In genomic region chr16:11977206-11978041, GRCh38 we compare ENCODE assay signal across 8 cellular contexts. TPM values are rescaled to one million over a fixed set of nuclear protein-coding genes. Genes with fewer than 3 reads are reported as not detected.
DNase-seq lines count a peak whose midpoint lies in the region; ATAC-seq and TF ChIP-seq lines count a peak whose summit lies in the region.

No MANE protein-coding gene starts in this region.

- TF ChIP-seq CTCF in GM12875 (IDR thresholded peaks at IDR 0.05; ENCODE audit: borderline replicate concordance, insufficient read depth, low read depth, low read length) (no peak), mucosa of descending colon (IDR thresholded peaks at IDR 0.05) (no peak)

- peak; percentile 81 for DNase-seq in RPMI7951 (ENCODE audit: low read depth)
- no peak for DNase-seq in effector memory CD8-positive, alpha-beta T cell
- DNase-seq in mucosa of descending colon = peak in 1 of 3 donors; percentile 14
- no peak for DNase-seq in NCI-H2029 treated with DMSO at 0.1 percent for 48 hours (lab: John Stamatoyannopoulos, UW)

- ATAC-seq in effector memory CD8-positive, alpha-beta T cell (replicated peaks) = no peak
- ATAC-seq in mucosa of descending colon = peak; percentile 19
- no peak for ATAC-seq in GM21717 (IDR thresholded peaks at IDR 0.05; ENCODE audit: unreplicated experiment)
- ATAC-seq in GM21619 (IDR thresholded peaks at IDR 0.05; ENCODE audit: unreplicated experiment) = no peak
- no peak for ATAC-seq in HG03457 (IDR thresholded peaks at IDR 0.05; ENCODE audit: unreplicated experiment)

- peak overlapping the region; percentile 99 for H3K4me3 Mint-ChIP-seq in effector memory CD8-positive, alpha-beta T cell

- H3K4me1 Mint-ChIP-seq in effector memory CD8-positive, alpha-beta T cell (ENCODE audit: low read depth in 2 of 2) = peaks cover 24 to 35% of the 10 kb centered on the region in 2 donors

- H3K27me3 Mint-ChIP-seq in effector memory CD8-positive, alpha-beta T cell = no peaks in the 10 kb centered on the region

- intact Hi-C loops in mucosa of descending colon (cut with DNase I, micrococcal nuclease) = no loop called here

- peak overlapping the region; percentile 98 for H3K27ac Mint-ChIP-seq in effector memory CD8-positive, alpha-beta T cell

- H3K36me3 ChIP-seq in mucosa of descending colon (ENCODE audit: low read depth) = no peaks in the 10 kb centered on the region

- no peaks in the 10 kb centered on the region for H3K9me3 ChIP-seq in mucosa of descending colon

- H3K36me3 Mint-ChIP-seq in effector memory CD8-positive, alpha-beta T cell (ENCODE audit: insufficient read depth) = peaks cover 13% of the 10 kb centered on the region

- H3K4me3 ChIP-seq in GM12875 (ENCODE audit: low read depth, low read length) = peak overlapping the region; percentile 78
- H3K4me3 ChIP-seq in mucosa of descending colon = peak overlapping the region; percentile 46

- no peaks in the 10 kb centered on the region for H3K9me3 Mint-ChIP-seq in effector memory CD8-positive, alpha-beta T cell

- H3K4me1 ChIP-seq in mucosa of descending colon (ENCODE audit: low read depth) = peaks cover 16% of the 10 kb centered on the region

RNA-seq across cellular contexts. Expression of gene SNX29, which starts 0.9 kb away (rescaled TPM):
- total RNA-seq in RPMI7951 (2014; rRNA removed; shearing (Covaris generic)) = 4.9 and 9.9 TPM in 2 replicates
- 10 to 100 TPM; 21.0 to 32.2 (median 21.9) TPM for total RNA-seq in mucosa of descending colon

RNA-seq across cellular contexts. Expression of gene TNFRSF17, which starts 12.4 kb away (rescaled TPM):
- total RNA-seq in RPMI7951 (2014; rRNA removed; shearing (Covaris generic)) = 0.48 TPM in 1 of 2 replicates, not detected in the other
- 1 to 10 TPM; 1.2 to 3.3 (median 2.1) TPM for total RNA-seq in mucosa of descending colon

RNA-seq across cellular contexts. Expression of gene NPIPB2, which starts 35.6 kb away (rescaled TPM):
- total RNA-seq in RPMI7951 (2014; rRNA removed; shearing (Covaris generic)) = 1.3 and 5.0 TPM in 2 replicates
- 10 to 100 TPM; 11.1 to 17.6 (median 15.3) TPM for total RNA-seq in mucosa of descending colon
